ENCODE assay signal across 12 cellular contexts in the genomic region with DNA sequence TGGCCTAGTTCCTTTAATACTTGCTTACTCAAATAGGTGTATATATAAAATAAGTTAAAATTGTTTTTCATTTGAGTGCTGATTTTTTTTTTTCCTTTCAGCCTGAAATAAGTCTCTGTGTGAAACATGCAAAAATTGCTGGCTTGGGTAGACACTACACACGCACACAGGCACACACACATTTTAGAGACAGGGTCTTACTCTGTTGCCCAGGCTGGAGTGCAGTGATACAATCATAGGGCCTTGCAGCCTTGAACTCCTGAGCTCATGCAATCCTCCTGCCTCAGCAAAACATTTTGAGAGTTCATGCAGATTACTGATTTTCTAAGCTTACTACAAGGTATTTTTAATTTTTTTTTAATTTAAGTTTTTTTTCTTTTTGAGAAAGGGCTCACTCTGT. TPM values are rescaled to one million over a fixed set of nuclear protein-coding genes. Genes with fewer than 3 reads are reported as not detected.
"Had no signal": no experiment of that assay in that cellular context is flagged by ENCODE, and none has a peak within 500 bp of the region (broad histone marks: within the 10 kb centered on the region; RNA-seq: fewer than 3 reads in every experiment).

No MANE protein-coding gene starts in this region.

- H3K9ac ChIP-seq: GM23248 had no signal

- H2AFZ ChIP-seq: GM23248, GM23338 had no signal

- H3K36me3 ChIP-seq: HAP-1 had no signal

- H3K4me3 ChIP-seq: GM23248, GM23338, HAP-1 had no signal

- H3K27ac Mint-ChIP-seq: GM23338, H9, HFFc6 had no signal

- DNase-seq: GM23248, GOT3, H7, H9, HCEC 1CT, HFFc6 had no signal

- H3K4me2 ChIP-seq: GM23338 had no signal

- H3K9me3 ChIP-seq: HAP-1 had no signal

- H3K4me3 Mint-ChIP-seq: GM23338, H9, HFFc6 had no signal

- H3K27ac ChIP-seq: GM23248 had no signal

- H3K9me3 Mint-ChIP-seq: GM23338, H9, HFFc6 had no signal

- ATAC-seq: GM23338, HCT116 had no signal

- FAIRE-seq: H1, H54 had no signal

RNA-seq across cellular contexts. Expression of gene ADIPOQ, which starts 23.6 kb away (rescaled TPM):
- total RNA-seq: GM23248, GM23338, H1, H4, H7, H9, HFFc6 had no signal
- polyA plus RNA-seq: GM23248, GM23338, H1 had no signal
